Comparison of ENCODE assay signal across 1 cellular context in the genomic region with DNA sequence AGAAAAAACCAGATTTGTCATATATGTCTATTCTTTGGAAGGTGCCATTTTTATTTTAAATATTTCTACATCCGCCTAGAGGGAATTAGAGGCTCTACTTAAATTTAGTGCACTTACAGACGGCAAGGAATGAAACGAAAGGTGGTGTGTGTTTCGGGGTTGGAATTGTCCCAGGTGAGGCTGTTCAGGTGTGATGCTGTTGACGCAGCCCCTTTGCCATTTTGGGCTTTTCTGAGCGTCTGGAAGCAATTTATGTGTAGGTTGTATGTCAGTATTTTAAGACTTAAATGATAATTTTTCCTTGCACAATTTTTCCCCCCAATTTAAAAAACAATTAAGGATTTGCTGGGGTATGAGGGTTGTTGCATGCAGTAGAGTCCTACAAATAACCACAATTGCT.
TF ChIP-seq lines count a peak whose summit lies in the region.

No MANE protein-coding gene starts in this region.

TF ChIP-seq in GM12878, 131 proteins besides CTCF, POLR2A, EP300 and RAD21:
- TF ChIP-seq SMAD1 (IDR thresholded peaks at IDR 0.05; ENCODE audit: low read depth, partially characterized antibody) (no peak), MYC (IDR thresholded peaks at IDR 0.05; ENCODE audit: insufficient read depth, insufficient read length, insufficient replicate concordance, low read length, severe bottlenecking) (no peak), SMARCA5 (IDR thresholded peaks at IDR 0.05) (no peak), STAT3 (IDR thresholded peaks at IDR 0.05; ENCODE audit: low read depth, low read length) (no peak), BHLHE40 (IDR thresholded peaks at IDR 0.05; ENCODE audit: borderline replicate concordance in 1 of 2, low read depth in 2 of 2, low read length in 1 of 2) (no peak), SPI1 (IDR thresholded peaks at IDR 0.05; ENCODE audit: borderline replicate concordance, insufficient read depth, low read depth, low read length) (no peak)
